Comparison of ENCODE assay signal across 8 cellular contexts in the genomic region with DNA sequence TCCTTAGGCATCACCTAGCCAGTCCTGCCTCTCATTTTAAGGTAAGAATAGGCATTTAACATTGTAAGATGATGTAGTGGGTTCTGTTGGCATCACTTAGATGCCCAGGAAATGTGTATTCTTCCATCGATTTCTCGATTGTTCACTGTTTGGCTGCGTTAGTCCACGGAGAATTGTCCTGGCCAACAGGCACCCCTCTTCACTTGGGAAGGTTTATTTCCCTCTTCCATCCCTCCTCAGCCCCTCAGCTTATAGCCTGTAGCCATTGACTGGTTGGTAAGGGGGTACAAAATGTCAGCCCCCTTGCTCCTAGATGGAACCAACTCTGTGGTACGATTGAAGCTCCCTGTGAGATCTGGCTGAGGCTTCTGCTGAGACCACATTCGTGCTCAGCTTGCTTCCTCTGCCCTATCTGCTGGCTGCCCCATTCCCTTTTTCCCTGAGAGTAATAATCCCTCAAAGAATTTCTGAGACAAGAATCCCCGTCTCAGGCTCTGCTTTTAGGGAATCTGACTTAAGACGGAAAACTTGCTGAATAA. TPM values are rescaled to one million over a fixed set of nuclear protein-coding genes. Genes with fewer than 3 reads are reported as not detected.
DNase-seq lines count a peak whose midpoint lies in the region; ATAC-seq lines count a peak whose summit lies in the region.

No MANE protein-coding gene starts in this region.

- ATAC-seq in HG02840 (IDR thresholded peaks at IDR 0.05; ENCODE audit: low FRiP score, unreplicated experiment) (peak; percentile 4), GM18867 (IDR thresholded peaks at IDR 0.05; ENCODE audit: unreplicated experiment) (no peak)
- peak; percentile 4 for ATAC-seq in activated naive CD8-positive, alpha-beta T cell treated with anti-CD3 and anti-CD28 coated beads, Interleukin-2, amount 10 ng/mL, durations not matched to agents 7 days and 5 days (ENCODE audit: low read depth)

- peaks cover 28% of the 10 kb centered on the region for H3K4me1 Mint-ChIP-seq in activated naive CD8-positive, alpha-beta T cell treated with anti-CD3 and anti-CD28 coated beads, Interleukin-2, amount 10 ng/mL, durations not matched to agents 7 days and 5 days
- H3K4me1 Mint-ChIP-seq in immature natural killer cell = peaks cover 21 to 32% of the 10 kb centered on the region in 2 donors

- H3K36me3 Mint-ChIP-seq in activated naive CD8-positive, alpha-beta T cell treated with anti-CD3 and anti-CD28 coated beads, Interleukin-2, amount 10 ng/mL, durations not matched to agents 7 days and 5 days = peaks cover 6% of the 10 kb centered on the region
- peaks cover 0 to 9% (median 3%) of the 10 kb centered on the region in 3 donors for H3K36me3 Mint-ChIP-seq in immature natural killer cell

- DNase-seq in COLO829 (ENCODE audit: low spot score) = peak; percentile 7
- DNase-seq in activated naive CD8-positive, alpha-beta T cell treated with anti-CD3 and anti-CD28 coated beads, Interleukin-2, amount 10 ng/mL, durations not matched to agents 7 days and 5 days = no peak
- peak in 1 of 3 donors; percentile 2 for DNase-seq in immature natural killer cell
- peak; percentile 15 for DNase-seq in superior temporal gyrus (ENCODE audit: extremely low spot score)
- DNase-seq in stimulated activated CD4-positive, alpha-beta T cell treated with anti-CD3 and anti-CD28 coated beads, Interleukin-4, amount 100 ng/mL, for 4 hours = no peak
- DNase-seq in NCI-H2171 treated with DMSO at 0.1 percent for 48 hours (lab: John Stamatoyannopoulos, UW) = no peak

- H3K4me3 Mint-ChIP-seq in activated naive CD8-positive, alpha-beta T cell treated with anti-CD3 and anti-CD28 coated beads, Interleukin-2, amount 10 ng/mL, durations not matched to agents 7 days and 5 days = peak overlapping the region; percentile 94
- H3K4me3 Mint-ChIP-seq in immature natural killer cell = peak overlapping the region; percentile 81 to 94 (median 93)

- H3K9me3 Mint-ChIP-seq in activated naive CD8-positive, alpha-beta T cell treated with anti-CD3 and anti-CD28 coated beads, Interleukin-2, amount 10 ng/mL, durations not matched to agents 7 days and 5 days = no peaks in the 10 kb centered on the region
- H3K9me3 Mint-ChIP-seq in immature natural killer cell = no peaks in the 10 kb centered on the region

- peak overlapping the region; percentile 90 for H3K27ac Mint-ChIP-seq in activated naive CD8-positive, alpha-beta T cell treated with anti-CD3 and anti-CD28 coated beads, Interleukin-2, amount 10 ng/mL, durations not matched to agents 7 days and 5 days
- H3K27ac Mint-ChIP-seq in immature natural killer cell = peak overlapping the region; percentile 61 to 93 (median 85)

- POLR2A ChIA-PET in activated naive CD8-positive, alpha-beta T cell treated with anti-CD3 and anti-CD28 coated beads, Interleukin-2, amount 10 ng/mL, durations not matched to agents 7 days and 5 days (lab: Charles Lee) = interaction anchor here (0.5 to 2.5 kb wide), 3 partner anchors 73 to 109 kb away, joined by 4 to 12 read pairs (median 5); a partner anchor contains a TSS

- no peaks in the 10 kb centered on the region for H3K27me3 Mint-ChIP-seq in activated naive CD8-positive, alpha-beta T cell treated with anti-CD3 and anti-CD28 coated beads, Interleukin-2, amount 10 ng/mL, durations not matched to agents 7 days and 5 days
- no peaks in the 10 kb centered on the region for H3K27me3 Mint-ChIP-seq in immature natural killer cell (ENCODE audit: low read depth in 3 of 3)

RNA-seq across cellular contexts. Expression of a gene that starts 43.4 kb away (rescaled TPM):
- 10 to 100 TPM; 28.9 to 29.4 TPM for total RNA-seq in activated naive CD8-positive, alpha-beta T cell treated with anti-CD3 and anti-CD28 coated beads, Interleukin-2, amount 10 ng/mL, durations not matched to agents 7 days and 5 days
- 10 to 100 TPM; 22.4 to 35.6 (median 27.7) TPM for polyA plus RNA-seq in immature natural killer cell

RNA-seq across cellular contexts. Expression of a gene that starts 45.3 kb away (rescaled TPM):
- total RNA-seq in activated naive CD8-positive, alpha-beta T cell treated with anti-CD3 and anti-CD28 coated beads, Interleukin-2, amount 10 ng/mL, durations not matched to agents 7 days and 5 days = 1 to 10 TPM; 1.8 to 2.4 TPM
- 1 to 10 TPM; 1.3 to 6.9 (median 2.1) TPM for polyA plus RNA-seq in immature natural killer cell

Comparison
In these comparisons a context has a peak if more than half of its experiments do, and no peak if none do; other contexts are left out.
1. DNase-seq: peak in COLO829 (single experiment) and superior temporal gyrus (single experiment); none in activated naive CD8-positive, alpha-beta T cell treated with anti-CD3 and anti-CD28 coated beads, Interleukin-2, amount 10 ng/mL, durations not matched to agents 7 days and 5 days (single experiment), stimulated activated CD4-positive, alpha-beta T cell treated with anti-CD3 and anti-CD28 coated beads, Interleukin-4, amount 100 ng/mL, for 4 hours (0 of 2) and NCI-H2171 treated with DMSO at 0.1 percent for 48 hours (single experiment).